In genomic region chr19:32351807-32352630, GRCh38 we compare ENCODE assay signal across 11 cellular contexts. TPM values are rescaled to one million over a fixed set of nuclear protein-coding genes. Genes with fewer than 3 reads are reported as not detected.
DNase-seq lines count a peak whose midpoint lies in the region; ATAC-seq and TF ChIP-seq lines count a peak whose summit lies in the region.
"Had no signal": no experiment of that assay in that cellular context is flagged by ENCODE, and none has a peak within 500 bp of the region (broad histone marks: within the 10 kb centered on the region; RNA-seq: fewer than 3 reads in every experiment).

No MANE protein-coding gene starts in this region.

- in situ Hi-C loops in KBM-7 (cut with MboI; ENCODE audit: low pct_unique_long_range_greater_than_20kb, low sequenced_read_pairs) = no loop called here

- no peaks in the 10 kb centered on the region for H3K9me3 Mint-ChIP-seq in activated naive CD8-positive, alpha-beta T cell (ENCODE audit: low read depth)

- DNase-seq in AML-193 (lab: John Stamatoyannopoulos, UW) (peak; percentile 66 to 70), KBM-7 (peak; percentile 46), lung microvascular endothelial cell (ENCODE audit: low read depth in 2 of 2) (peak; percentile 51), RKO (ENCODE audit: low spot score) (no peak), NAMALWA (ENCODE audit: low spot score) (no peak)
- DNase-seq in stimulated activated CD8-positive, alpha-beta memory T cell treated with anti-CD3 and anti-CD28 coated beads, Interleukin-4, amount 100 ng/mL, for 48 hours = no peak
- DNase-seq: activated CD4-positive, alpha-beta T cell treated with anti-CD3 and anti-CD28 coated beads, Interleukin-2, amount 50 U/mL, for 48 hours; NCI-H748 treated with DMSO at 0.1 percent for 48 hours; stimulated activated CD4-positive, alpha-beta T cell treated with anti-CD3 and anti-CD28 coated beads, Interleukin-1b, Interleukin-23, amount 100 ng/mL, for 48 hours had no signal

- TF ChIP-seq POLR2A in GM18505 (IDR thresholded peaks at IDR 0.05; ENCODE audit: borderline replicate concordance, extremely low read depth, insufficient read depth, insufficient read length) = no peak

- H3K4me1 Mint-ChIP-seq in activated naive CD8-positive, alpha-beta T cell (ENCODE audit: low read depth) = peaks cover 82% of the 10 kb centered on the region

- H3K27ac Mint-ChIP-seq in activated naive CD8-positive, alpha-beta T cell = peak overlapping the region; percentile 34

- no peaks in the 10 kb centered on the region for H3K27me3 Mint-ChIP-seq in activated naive CD8-positive, alpha-beta T cell

- H3K36me3 Mint-ChIP-seq in activated naive CD8-positive, alpha-beta T cell = peaks cover 40% of the 10 kb centered on the region

- ATAC-seq in GM18505 (IDR thresholded peaks at IDR 0.05; ENCODE audit: unreplicated experiment) = no peak

- H3K4me3 Mint-ChIP-seq in activated naive CD8-positive, alpha-beta T cell = peak overlapping the region; percentile 49

RNA-seq across cellular contexts. Expression of gene ZNF507, which starts 6.6 kb away (rescaled TPM):
- total RNA-seq in lung microvascular endothelial cell = 5.2 and 8.9 TPM in 2 replicates

RNA-seq across cellular contexts. Expression of gene DPY19L3, which starts 53.6 kb away (rescaled TPM):
- total RNA-seq in lung microvascular endothelial cell = 15.3 and 22.6 TPM in 2 replicates

Comparison
In these comparisons a context has a peak if more than half of its experiments do, and no peak if none do; other contexts are left out.
1. DNase-seq: peak in AML-193 (2 of 2), KBM-7 (single experiment) and lung microvascular endothelial cell (2 of 2); none in RKO (single experiment), stimulated activated CD8-positive, alpha-beta memory T cell treated with anti-CD3 and anti-CD28 coated beads, Interleukin-4, amount 100 ng/mL, for 48 hours (single experiment) and NAMALWA (single experiment).